ENCODE assay signal across 8 cellular contexts in the genomic region with DNA sequence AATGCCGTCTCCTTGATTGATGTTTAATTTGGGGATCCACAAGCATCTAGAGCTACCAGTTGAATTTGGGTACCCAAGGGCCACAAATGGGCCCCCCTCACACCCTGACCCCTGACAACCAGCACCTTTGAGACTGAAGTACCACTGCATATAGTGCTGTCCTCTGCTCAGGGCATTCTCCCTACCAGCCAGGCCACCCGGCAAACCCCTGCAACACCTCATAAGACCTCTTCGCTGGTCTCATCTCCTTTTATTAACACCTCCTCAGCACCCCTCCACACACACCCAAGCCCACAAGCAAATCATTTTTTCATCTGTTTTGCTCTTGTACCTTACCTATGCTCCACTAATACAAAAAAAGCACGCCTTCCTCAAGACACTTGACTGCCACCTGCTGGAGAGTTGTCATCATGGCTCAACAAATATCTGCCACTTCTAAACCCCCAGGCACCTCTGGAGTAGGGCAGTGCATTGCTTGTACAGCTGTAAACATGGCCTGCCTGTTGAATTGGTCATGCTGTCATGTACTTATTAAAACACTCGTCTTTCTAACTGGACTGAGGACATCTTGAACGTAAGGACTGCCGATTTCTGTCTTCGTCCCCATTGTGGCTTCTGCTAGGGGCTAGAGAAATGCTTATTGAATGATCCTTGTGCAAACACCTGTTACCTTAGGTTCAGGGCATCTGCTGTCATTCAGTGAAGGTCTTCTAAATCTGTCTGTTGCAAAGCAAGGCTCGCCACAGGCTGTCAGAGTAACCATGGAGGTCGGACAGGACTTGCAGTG.
DNase-seq lines count a peak whose midpoint lies in the region; ATAC-seq and TF ChIP-seq lines count a peak whose summit lies in the region.

No MANE protein-coding gene starts in this region.

- intact Hi-C loops in testis (cut with DNase I; ENCODE audit: low total_unique reads) = no loop called here

- H3K9me3 Mint-ChIP-seq in activated T-cell treated with anti-CD3 and anti-CD28 coated beads, Interleukin-2, amount 50 U/mL, for 24 hours = no peaks in the 10 kb centered on the region

- H3K9me3 ChIP-seq in BE2C = no peaks in the 10 kb centered on the region
- H3K9me3 ChIP-seq in neutrophil = no peaks in the 10 kb centered on the region
- H3K9me3 ChIP-seq in testis = no peaks in the 10 kb centered on the region

- ATAC-seq in GM19351 (IDR thresholded peaks at IDR 0.05; ENCODE audit: unreplicated experiment) = peak; percentile 56

- peaks cover 48% of the 10 kb centered on the region for H3K4me1 Mint-ChIP-seq in activated T-cell treated with anti-CD3 and anti-CD28 coated beads, Interleukin-2, amount 50 U/mL, for 24 hours (ENCODE audit: low read depth)

- DNase-seq in BE2C = peak; percentile 59
- DNase-seq in OCI-M1 (lab: John Stamatoyannopoulos, UW) = peak; percentile 81
- DNase-seq in activated T-cell treated with anti-CD3 and anti-CD28 coated beads, Interleukin-2, amount 50 U/mL, for 24 hours = peak; percentile 73
- peak; percentile 84 for DNase-seq in fibroblast of peridontal ligament (ENCODE audit: extremely low read depth)
- peak; percentile 80 for DNase-seq in testis

- H3K27me3 ChIP-seq in BE2C = no peaks in the 10 kb centered on the region
- H3K27me3 ChIP-seq in neutrophil = no peaks in the 10 kb centered on the region
- H3K27me3 ChIP-seq in testis = no peaks in the 10 kb centered on the region

- TF ChIP-seq RAD21 in Ishikawa (IDR thresholded peaks at IDR 0.05; ENCODE audit: low read depth) = peak; percentile 83

- peak; percentile 73 for TF ChIP-seq CTCF in BE2C (IDR thresholded peaks at IDR 0.05; ENCODE audit: low read depth, low read length)
- TF ChIP-seq CTCF in neutrophil (IDR thresholded peaks at IDR 0.05) = peak; percentile 65
- TF ChIP-seq CTCF in testis (IDR thresholded peaks at IDR 0.05) = peak; percentile 70 to 82 (median 81)

- no peaks in the 10 kb centered on the region for H3K27me3 Mint-ChIP-seq in activated T-cell treated with anti-CD3 and anti-CD28 coated beads, Interleukin-2, amount 50 U/mL, for 24 hours

- no peaks in the 10 kb centered on the region for H3K4me1 ChIP-seq in BE2C
- H3K4me1 ChIP-seq in neutrophil (ENCODE audit: control insufficient read depth in 1 of 2, insufficient read depth in 1 of 2, low read depth in 1 of 2, low read length in 1 of 2) = peaks cover 6 to 12% of the 10 kb centered on the region in 2 experiments
- no peaks in the 10 kb centered on the region for H3K4me1 ChIP-seq in testis

- no peak overlapping the region for H3K4me3 Mint-ChIP-seq in activated T-cell treated with anti-CD3 and anti-CD28 coated beads, Interleukin-2, amount 50 U/mL, for 24 hours

- H3K4me3 ChIP-seq in BE2C (ENCODE audit: low read depth, low read length) (no peak overlapping the region), neutrophil (ENCODE audit: low read depth in 1 of 2, low read length in 1 of 2) (no peak overlapping the region), testis (no peak overlapping the region)

- no peak for TF ChIP-seq EP300 in Ishikawa (IDR thresholded peaks at IDR 0.05; ENCODE audit: borderline replicate concordance)

- H3K27ac ChIP-seq in neutrophil (no peak overlapping the region), testis (no peak overlapping the region)

- H3K27ac Mint-ChIP-seq in activated T-cell treated with anti-CD3 and anti-CD28 coated beads, Interleukin-2, amount 50 U/mL, for 24 hours = peak overlapping the region; percentile 20

- no peaks in the 10 kb centered on the region for H3K36me3 ChIP-seq in BE2C
- peaks cover 41% of the 10 kb centered on the region for H3K36me3 ChIP-seq in neutrophil
- H3K36me3 ChIP-seq in testis (ENCODE audit: low read depth, missing control alignments) = no peaks in the 10 kb centered on the region

- WGBS in testis, 2 donors = 73 to 79% methylated on average over 10 of the region's 10 CpGs

- H3K36me3 Mint-ChIP-seq in activated T-cell treated with anti-CD3 and anti-CD28 coated beads, Interleukin-2, amount 50 U/mL, for 24 hours (ENCODE audit: low read depth) = peaks cover 14% of the 10 kb centered on the region

- no peak for TF ChIP-seq POLR2A in testis (IDR thresholded peaks at IDR 0.05)

TF ChIP-seq in Ishikawa, 13 proteins besides CTCF, POLR2A, EP300 and RAD21:
- TF ChIP-seq TEAD4 (IDR thresholded peaks at IDR 0.05) (no peak), MAX (IDR thresholded peaks at IDR 0.05) (no peak), CEBPB (IDR thresholded peaks at IDR 0.05) (no peak), ZBTB7A (IDR thresholded peaks at IDR 0.05; ENCODE audit: low read depth) (no peak), NFIC (IDR thresholded peaks at IDR 0.05) (no peak), CREB1 (IDR thresholded peaks at IDR 0.05; ENCODE audit: low read depth) (no peak), FOXM1 (IDR thresholded peaks at IDR 0.05; ENCODE audit: borderline replicate concordance, low read depth) (no peak), TAF1 (IDR thresholded peaks at IDR 0.05; ENCODE audit: low read depth) (no peak), TCF12 (IDR thresholded peaks at IDR 0.05; ENCODE audit: low read depth) (no peak), EGR1 (IDR thresholded peaks at IDR 0.05) (no peak), YY1 (IDR thresholded peaks at IDR 0.05; ENCODE audit: low read depth) (no peak), REST (IDR thresholded peaks at IDR 0.05; ENCODE audit: low read depth) (no peak)
- TF ChIP-seq, protein P1, sequence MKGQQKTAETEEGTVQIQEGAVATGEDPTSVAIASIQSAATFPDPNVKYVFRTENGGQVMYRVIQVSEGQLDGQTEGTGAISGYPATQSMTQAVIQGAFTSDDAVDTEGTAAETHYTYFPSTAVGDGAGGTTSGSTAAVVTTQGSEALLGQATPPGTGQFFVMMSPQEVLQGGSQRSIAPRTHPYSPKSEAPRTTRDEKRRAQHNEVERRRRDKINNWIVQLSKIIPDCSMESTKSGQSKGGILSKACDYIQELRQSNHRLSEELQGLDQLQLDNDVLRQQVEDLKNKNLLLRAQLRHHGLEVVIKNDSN (IDR thresholded peaks at IDR 0.05) = no peak
